ENCODE assay signal across 8 cellular contexts in genomic region chr11:71977743-71978418, GRCh38. TPM values are rescaled to one million over a fixed set of nuclear protein-coding genes. Genes with fewer than 3 reads are reported as not detected.
DNase-seq lines count a peak whose midpoint lies in the region; ATAC-seq, FAIRE-seq and TF ChIP-seq lines count a peak whose summit lies in the region.

No MANE protein-coding gene starts in this region.

- H3K4me3 ChIP-seq in right atrium auricular region, result no peak overlapping the region
- H3K4me3 ChIP-seq in small intestine (ENCODE audit: low read depth in 1 of 2, low read length in 2 of 2), result no peak overlapping the region

- FAIRE-seq in HTR-8/SVneo (lab: Jason Lieb, UNC) (no peak), small intestine (lab: Jason Lieb, UNC) (no peak)

- H3K9me3 ChIP-seq in right atrium auricular region (no peaks in the 10 kb centered on the region), small intestine (ENCODE audit: control insufficient read depth, low read depth) (no peaks in the 10 kb centered on the region)

- no peaks in the 10 kb centered on the region for H3K27me3 ChIP-seq in right atrium auricular region
- H3K27me3 ChIP-seq in small intestine (ENCODE audit: control insufficient read depth in 2 of 2, insufficient read depth in 2 of 2, low read length in 2 of 2), result no peaks in the 10 kb centered on the region

- H3K4me1 ChIP-seq in right atrium auricular region (no peaks in the 10 kb centered on the region), small intestine (ENCODE audit: control insufficient read depth in 2 of 2, insufficient read depth in 1 of 2, low read depth in 1 of 2, low read length in 1 of 2) (no peaks in the 10 kb centered on the region)

- WGBS in small intestine, 3 donors, result 57 to 61% (median 58%) methylated on average over 7 of the region's 7 CpGs

- DNase-seq in ELR (ENCODE audit: low read depth), result peak; percentile 65
- DNase-seq in HTR-8/SVneo (ENCODE audit: insufficient read length, low spot score), result peak; percentile 60
- peak; percentile 47 for DNase-seq in SK-N-DZ (ENCODE audit: low spot score)
- peak; percentile 40 for DNase-seq in amniotic epithelial cell (ENCODE audit: low read depth)
- DNase-seq in right atrium auricular region (ENCODE audit: low spot score), result no peak
- DNase-seq in small intestine, result peak; percentile 71

- peak; percentile 64 to 78 for TF ChIP-seq CTCF in right atrium auricular region (IDR thresholded peaks at IDR 0.05)

- H3K36me3 ChIP-seq in right atrium auricular region, result no peaks in the 10 kb centered on the region
- H3K36me3 ChIP-seq in small intestine (ENCODE audit: control insufficient read depth in 2 of 2, insufficient read depth in 2 of 2, low read length in 2 of 2), result peaks cover 2 to 9% of the 10 kb centered on the region in 2 donors

- no peak for ATAC-seq in GM18520 (IDR thresholded peaks at IDR 0.05; ENCODE audit: unreplicated experiment)
- no peak for ATAC-seq in HG03025 (IDR thresholded peaks at IDR 0.05; ENCODE audit: low FRiP score, unreplicated experiment)

- H3K27ac ChIP-seq in right atrium auricular region (no peak overlapping the region), small intestine (ENCODE audit: low read depth in 1 of 2, low read length in 1 of 2) (no peak overlapping the region)

RNA-seq across cellular contexts. Expression of gene IL18BP, which starts 20.8 kb away (rescaled TPM):
- polyA plus RNA-seq in SK-N-DZ (2014; cell fraction: cytosol; rRNA removed), result 3.5 and 4.6 TPM in 2 replicates
- polyA plus RNA-seq in SK-N-DZ (2014; cell fraction: nucleus; rRNA removed), result 24.1 and 42.9 TPM in 2 replicates
- 1 to 10 TPM in 1 of 2 donors, under 1 TPM in 1; 0.59 to 3.0 TPM for total RNA-seq in right atrium auricular region
- polyA plus RNA-seq in small intestine, result 1 to 10 TPM; 3.2 to 9.6 (median 5.6) TPM

RNA-seq across cellular contexts. Expression of gene RNF121, which starts 49.0 kb away (rescaled TPM):
- polyA plus RNA-seq in SK-N-DZ (2014; cell fraction: cytosol; rRNA removed), result 19.7 and 22.4 TPM in 2 replicates
- 29.1 and 39.8 TPM in 2 replicates for polyA plus RNA-seq in SK-N-DZ (2014; cell fraction: nucleus; rRNA removed)
- total RNA-seq in right atrium auricular region, result 10 to 100 TPM; 21.6 to 25.8 TPM
- polyA plus RNA-seq in small intestine, result 10 to 100 TPM; 15.9 to 28.4 (median 18.6) TPM

RNA-seq across cellular contexts. Expression of gene XNDC1N, which starts 49.5 kb away (rescaled TPM):
- 11.0 and 12.8 TPM in 2 replicates for polyA plus RNA-seq in SK-N-DZ (2014; cell fraction: cytosol; rRNA removed)
- polyA plus RNA-seq in SK-N-DZ (2014; cell fraction: nucleus; rRNA removed), result 6.1 and 12.4 TPM in 2 replicates
- total RNA-seq in right atrium auricular region, result 1 to 10 TPM; 1.4 to 1.5 TPM
- polyA plus RNA-seq in small intestine, result 1 to 10 TPM; 2.7 to 4.9 (median 3.1) TPM
